ENCODE assay signal across 8 cellular contexts in the genomic region with DNA sequence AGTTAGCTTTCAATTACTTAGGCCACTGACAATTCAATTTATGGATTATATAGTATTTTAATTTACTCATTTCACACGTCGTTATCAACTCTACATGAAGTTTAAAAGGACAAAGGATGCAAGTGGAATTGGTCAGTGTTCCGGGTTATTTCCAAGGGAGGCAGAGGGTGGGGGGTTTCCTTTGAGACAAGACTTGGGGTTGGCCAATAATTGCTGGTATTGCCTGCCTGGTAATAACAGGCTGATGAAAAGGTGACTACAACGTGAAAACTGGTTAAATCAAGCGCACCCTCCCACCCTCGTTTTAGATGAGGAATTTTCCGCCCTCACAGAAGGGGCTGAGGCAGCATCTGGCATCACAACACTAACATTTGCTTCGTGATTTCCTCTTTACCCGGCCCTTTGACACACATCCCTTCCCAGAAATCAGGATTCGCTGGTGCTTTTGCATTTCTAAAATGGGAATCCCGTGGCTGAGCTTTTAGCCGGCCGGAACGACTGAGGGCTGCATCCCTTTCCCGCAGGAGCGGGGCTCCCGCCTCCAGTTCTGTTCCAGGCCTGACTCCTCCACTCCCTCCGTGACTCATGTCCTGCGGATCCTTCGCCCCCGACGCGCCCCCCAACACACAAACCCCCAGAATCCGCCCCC. TPM values are rescaled to one million over a fixed set of nuclear protein-coding genes. Genes with fewer than 3 reads are reported as not detected.
DNase-seq lines count a peak whose midpoint lies in the region; ATAC-seq and TF ChIP-seq lines count a peak whose summit lies in the region.

No MANE protein-coding gene starts in this region.

- H3K36me3 ChIP-seq in neuronal stem cell (replicated peaks in 1 of 2; ENCODE audit: control insufficient read depth in 2 of 2, insufficient read depth in 2 of 2, low read length in 2 of 2): peaks cover 15 to 17% of the 10 kb centered on the region in 2 donors

- H3K27me3 ChIP-seq in neuronal stem cell (ENCODE audit: control insufficient read depth in 3 of 3, insufficient read depth in 3 of 3, low read depth in 1 of 3, low read length in 3 of 3): peaks cover 0 to 2% (median 0%) of the 10 kb centered on the region in 3 experiments

- H3K79me1 ChIP-seq in neuronal stem cell (ENCODE audit: low read depth, low read length): peaks cover 2% of the 10 kb centered on the region

- H2BK12ac ChIP-seq in neuronal stem cell (ENCODE audit: low read length): no peak overlapping the region

- peak overlapping the region; percentile 86 for H3K9ac ChIP-seq in neuronal stem cell (ENCODE audit: low read depth, low read length, poor library complexity)

- H3K4me1 Mint-ChIP-seq in activated T-cell treated with anti-CD3 and anti-CD28 coated beads, Interleukin-2, amount 50 U/mL, for 4 hours (ENCODE audit: low read depth): peaks cover 41% of the 10 kb centered on the region

- peak overlapping the region; percentile 56 for H2AK5ac ChIP-seq in neuronal stem cell (ENCODE audit: low read depth, low read length)

- H3K4ac ChIP-seq in neuronal stem cell (ENCODE audit: low read length): no peak overlapping the region

- peak overlapping the region; percentile 97 for H3K4me2 ChIP-seq in neuronal stem cell (ENCODE audit: insufficient read depth, low read length, poor library complexity, severe bottlenecking)

- ATAC-seq in activated T-cell treated with anti-CD3 and anti-CD28 coated beads, Interleukin-2, amount 50 U/mL, for 4 hours: no peak
- ATAC-seq in GM21737 (IDR thresholded peaks at IDR 0.05; ENCODE audit: unreplicated experiment): no peak

- H3K9me3 ChIP-seq in neuronal stem cell (replicated peaks in 1 of 2; ENCODE audit: control insufficient read depth in 2 of 2, insufficient read depth in 1 of 2, low read depth in 1 of 2, low read length in 2 of 2): peaks cover 0 to 1% of the 10 kb centered on the region in 2 donors

- H3K23ac ChIP-seq in neuronal stem cell (ENCODE audit: low read depth, low read length, poor library complexity): peak overlapping the region; percentile 74

- H3K4me3 Mint-ChIP-seq in activated T-cell treated with anti-CD3 and anti-CD28 coated beads, Interleukin-2, amount 50 U/mL, for 4 hours: peak overlapping the region; percentile 93

- H4K91ac ChIP-seq in neuronal stem cell (ENCODE audit: low read depth, low read length, poor library complexity): peak overlapping the region; percentile 64

- H2BK5ac ChIP-seq in neuronal stem cell (ENCODE audit: low read length): no peak overlapping the region

- no CpG with 5 or more reads among the region's 24 CpGs for WGBS in neuronal stem cell (ENCODE audit: extremely low coverage in 2 of 2, insufficient read length in 2 of 2, insufficient replicate concordance in 1 of 2), 2 donors

- H4K8ac ChIP-seq in neuronal stem cell (ENCODE audit: low read depth, low read length): no peak overlapping the region

- H2AFZ ChIP-seq in neuronal stem cell (ENCODE audit: low read length): peak overlapping the region; percentile 61

- DNase-seq in G401 (ENCODE audit: low spot score) (peak; percentile 67), NB4 (ENCODE audit: low read depth) (no peak), fibroblast of the aortic adventitia (ENCODE audit: low read depth) (no peak), neuronal stem cell (ENCODE audit: low spot score) (no peak), iPS-NIHi7 (ENCODE audit: extremely low spot score) (no peak), NCI-H2081 (lab: John Stamatoyannopoulos, UW) (no peak)
- peak; percentile 37 for DNase-seq in activated T-cell treated with anti-CD3 and anti-CD28 coated beads, Interleukin-2, amount 50 U/mL, for 4 hours

- in situ Hi-C loops in G401 (cut with HindIII; ENCODE audit: low sequenced_read_pairs): no loop called here

- H3K36me3 Mint-ChIP-seq in activated T-cell treated with anti-CD3 and anti-CD28 coated beads, Interleukin-2, amount 50 U/mL, for 4 hours (ENCODE audit: insufficient read depth): peaks cover 21% of the 10 kb centered on the region

- peaks cover 9 to 22% of the 10 kb centered on the region in 2 donors for H3K4me1 ChIP-seq in neuronal stem cell (ENCODE audit: control insufficient read depth in 2 of 2, insufficient read depth in 1 of 2, low read depth in 1 of 2, low read length in 2 of 2)

- H3K9me3 Mint-ChIP-seq in activated T-cell treated with anti-CD3 and anti-CD28 coated beads, Interleukin-2, amount 50 U/mL, for 4 hours: no peaks in the 10 kb centered on the region

- H3K14ac ChIP-seq in neuronal stem cell (ENCODE audit: low read length): peak overlapping the region; percentile 75

- H3K27ac ChIP-seq in neuronal stem cell (replicated peaks; ENCODE audit: low read length): no peak overlapping the region

- H3K18ac ChIP-seq in neuronal stem cell (ENCODE audit: low read length): peak overlapping the region; percentile 97

- H3K4me3 ChIP-seq in NB4 (ENCODE audit: low read depth, low read length) (peak overlapping the region; percentile 57), fibroblast of the aortic adventitia (ENCODE audit: low read depth, low read length) (peak overlapping the region; percentile 56), neuronal stem cell (ENCODE audit: low read length in 2 of 2) (peak overlapping the region; percentile 47 to 83)

- TF ChIP-seq CTCF in NB4 (IDR thresholded peaks at IDR 0.05; ENCODE audit: low read depth, low read length) (no peak), fibroblast of the aortic adventitia (IDR thresholded peaks at IDR 0.05; ENCODE audit: insufficient read depth, low read length) (no peak)

- TF ChIP-seq POLR2A in NB4 (IDR thresholded peaks at IDR 0.05; ENCODE audit: extremely low read depth, insufficient read length): no peak

- peak overlapping the region; percentile 38 for H2BK15ac ChIP-seq in neuronal stem cell (ENCODE audit: low read length)

- no peaks in the 10 kb centered on the region for H3K27me3 Mint-ChIP-seq in activated T-cell treated with anti-CD3 and anti-CD28 coated beads, Interleukin-2, amount 50 U/mL, for 4 hours (ENCODE audit: low read depth)

- peak overlapping the region; percentile 98 for H2BK120ac ChIP-seq in neuronal stem cell (ENCODE audit: low read depth, low read length)

RNA-seq across cellular contexts. Expression of gene PIM1, which starts 1.0 kb away (rescaled TPM):
- 70.4 and 71.6 TPM in 2 replicates for total RNA-seq in G401 (2014; rRNA removed; shearing (Covaris generic))
- total RNA-seq in activated T-cell treated with anti-CD3 and anti-CD28 coated beads, Interleukin-2, amount 50 U/mL, for 4 hours: 10 to 100 TPM; 59.6 to 72.8 (median 60.1) TPM
- total RNA-seq in fibroblast of the aortic adventitia (ENCODE audit: low replicate concordance): 8.7 and 19.3 TPM in 2 replicates
- 16.8 TPM for polyA plus RNA-seq in neuronal stem cell (2013, experiment 1 of 2)
- polyA plus RNA-seq in neuronal stem cell (2013, experiment 2 of 2): 16.9 TPM

Comparison
In these comparisons a context has a peak if more than half of its experiments do, and no peak if none do; other contexts are left out.
1. DNase-seq: peak in G401 (single experiment) and activated T-cell treated with anti-CD3 and anti-CD28 coated beads, Interleukin-2, amount 50 U/mL, for 4 hours (single experiment); none in NB4 (single experiment), fibroblast of the aortic adventitia (single experiment), neuronal stem cell (single experiment), iPS-NIHi7 (single experiment) and NCI-H2081 (0 of 2).
2. Peak in every context shown above with its lines, with median percentiles within 50 percentile points of each other: H3K4me3 ChIP-seq.